In genomic region chr4:6781561-6781960, GRCh38 we compare ENCODE assay signal across 8 cellular contexts. TPM values are rescaled to one million over a fixed set of nuclear protein-coding genes. Genes with fewer than 3 reads are reported as not detected.
DNase-seq lines count a peak whose midpoint lies in the region; ATAC-seq and TF ChIP-seq lines count a peak whose summit lies in the region.

No MANE protein-coding gene starts in this region.

- no peaks in the 10 kb centered on the region for H3K9me3 Mint-ChIP-seq in GM23338

- H2AFZ ChIP-seq in GM23338 (peak overlapping the region; percentile 75; the same call in 1 of the 2 replicates), SU-DHL-6 (ENCODE audit: low read depth, low read length, severe bottlenecking) (peak overlapping the region; percentile 52)

- DNase-seq in GM23338 (ENCODE audit: low spot score) (no peak), globus pallidus (ENCODE audit: low spot score) (peak; percentile 27), gastrocnemius medialis (no peak), dermis blood vessel endothelial cell (no peak), Kasumi-1 (lab: John Stamatoyannopoulos, UW) (no peak)

- H3K79me2 ChIP-seq in GM23338 (replicated peaks; ENCODE audit: insufficient read depth), result peaks cover 29% of the 10 kb centered on the region
- peaks cover 21% of the 10 kb centered on the region for H3K79me2 ChIP-seq in SU-DHL-6 (ENCODE audit: insufficient read depth, low read length)

- peaks cover 29% of the 10 kb centered on the region for H4K20me1 ChIP-seq in GM23338 (replicated peaks; ENCODE audit: insufficient read depth)
- peaks cover 9% of the 10 kb centered on the region; the same call in 1 of the 2 replicates for H4K20me1 ChIP-seq in SU-DHL-6 (ENCODE audit: low read depth, low read length)

- peaks cover 21% of the 10 kb centered on the region for H3F3A ChIP-seq in GM23338 (replicated peaks; ENCODE audit: low read depth)
- H3F3A ChIP-seq in SU-DHL-6 (ENCODE audit: insufficient read depth), result peaks cover 13% of the 10 kb centered on the region

- no peak for ATAC-seq in GM23338
- no peak for ATAC-seq in gastrocnemius medialis
- no peak for ATAC-seq in HG03097 (IDR thresholded peaks at IDR 0.05; ENCODE audit: low FRiP score, unreplicated experiment)
- ATAC-seq in GM21825 (IDR thresholded peaks at IDR 0.05; ENCODE audit: unreplicated experiment), result no peak

- H3K4me2 ChIP-seq in GM23338 (peak overlapping the region; percentile 74), SU-DHL-6 (ENCODE audit: low read depth, low read length, poor library complexity, severe bottlenecking) (peak overlapping the region; percentile 57)

- H3K4me1 ChIP-seq in GM23338 (ENCODE audit: insufficient read depth), result peaks cover 32% of the 10 kb centered on the region
- H3K4me1 ChIP-seq in gastrocnemius medialis, result peaks cover 42 to 47% of the 10 kb centered on the region in 2 donors

- H3K4me3 ChIP-seq in GM23338 (peak overlapping the region; percentile 56), SU-DHL-6 (ENCODE audit: insufficient read depth, low read length, poor library complexity, severe bottlenecking) (peak overlapping the region; percentile 62), gastrocnemius medialis (peak overlapping the region; percentile 54 to 98 (median 70))

- H3K36me3 ChIP-seq in GM23338 (ENCODE audit: insufficient read depth), result no peaks in the 10 kb centered on the region
- H3K36me3 ChIP-seq in SU-DHL-6 (ENCODE audit: low read length), result no peaks in the 10 kb centered on the region
- H3K36me3 ChIP-seq in gastrocnemius medialis, result no peaks in the 10 kb centered on the region

- peaks cover 2% of the 10 kb centered on the region for H3K27me3 Mint-ChIP-seq in GM23338 (ENCODE audit: insufficient read depth, low read depth, poor library complexity)

- intact Hi-C loops in gastrocnemius medialis (cut with DNase I; ENCODE audit: low total_unique reads), result loop anchor here (5.0 kb wide), 3 partner anchors 76 to 286 kb away; partner anchors contain the start of genes GRPEL1 and MRFAP1

- H3K4me3 Mint-ChIP-seq in GM23338, result peak overlapping the region; percentile 64

- H3K9me2 ChIP-seq in GM23338 (ENCODE audit: insufficient read depth), result no peaks in the 10 kb centered on the region
- no peaks in the 10 kb centered on the region for H3K9me2 ChIP-seq in SU-DHL-6 (replicated peaks; ENCODE audit: insufficient read depth, low read length)

- peaks cover 6% of the 10 kb centered on the region; the same call in 1 of the 2 replicates for H3K27me3 ChIP-seq in GM23338 (ENCODE audit: insufficient read depth)
- no peaks in the 10 kb centered on the region for H3K27me3 ChIP-seq in SU-DHL-6 (ENCODE audit: low read length)
- H3K27me3 ChIP-seq in gastrocnemius medialis, result no peaks in the 10 kb centered on the region

- no peak for TF ChIP-seq POLR2A in gastrocnemius medialis (IDR thresholded peaks at IDR 0.05)

- H3K4me1 Mint-ChIP-seq in GM23338, result peaks cover 44% of the 10 kb centered on the region

- in situ Hi-C loops in gastrocnemius medialis (cut with MboI; ENCODE audit: low sequenced_read_pairs in 4 of 4), result loop anchor here in 1 of 4 donors (10.0 kb wide), 1 partner anchor 73 kb away; no protein-coding TSS in a partner anchor

- H3K9me3 ChIP-seq in SU-DHL-6 (ENCODE audit: insufficient read depth, low read length) (no peaks in the 10 kb centered on the region), gastrocnemius medialis (no peaks in the 10 kb centered on the region)

- TF ChIP-seq CTCF in GM23338 (conservative IDR thresholded peaks at IDR 0.05; ENCODE audit: low read depth in 2 of 2) (no peak), SU-DHL-6 (IDR thresholded peaks at IDR 0.05; ENCODE audit: insufficient read depth, low read length, poor library complexity, severe bottlenecking) (no peak), gastrocnemius medialis (IDR thresholded peaks at IDR 0.05 in 4 of 5, conservative IDR thresholded peaks at IDR 0.05 in 1 of 5) (no peak)

- H3K27ac ChIP-seq in GM23338 (ENCODE audit: low read depth) (no peak overlapping the region), SU-DHL-6 (ENCODE audit: low read depth, low read length) (no peak overlapping the region), gastrocnemius medialis (peak overlapping the region; percentile 82 to 100 (median 96))

- peak overlapping the region; percentile 99 for H3K9ac ChIP-seq in SU-DHL-6 (ENCODE audit: low read length)

- no peak overlapping the region for H3K27ac Mint-ChIP-seq in GM23338

- no peaks in the 10 kb centered on the region; the same call in 2 of the 3 replicates for H3K36me3 Mint-ChIP-seq in GM23338 (ENCODE audit: low read depth)

TF ChIP-seq in GM23338, 12 proteins besides CTCF, POLR2A, EP300 and RAD21 (continues in another document):
- TF ChIP-seq STAT1 (IDR thresholded peaks at IDR 0.05; ENCODE audit: unreplicated experiment), result no peak
- no peak for TF ChIP-seq EZH2phosphoT487 (IDR thresholded peaks at IDR 0.05; ENCODE audit: unreplicated experiment)
- TF ChIP-seq ZNF114 (CRISPR knock-in tag; IDR thresholded peaks at IDR 0.05), result no peak
- TF ChIP-seq JUNB (IDR thresholded peaks at IDR 0.05; ENCODE audit: unreplicated experiment), result no peak
- no peak for TF ChIP-seq REST (IDR thresholded peaks at IDR 0.05; ENCODE audit: unreplicated experiment)
- no peak for TF ChIP-seq ZNF331 (CRISPR knock-in tag; IDR thresholded peaks at IDR 0.05; ENCODE audit: low read depth)

RNA-seq across cellular contexts. Expression of gene KIAA0232, which starts 1.0 kb away (rescaled TPM):
- 34.9 and 45.1 TPM in 2 replicates for total RNA-seq in GM23338 (2014; rRNA removed; shearing (Covaris generic))
- 12.3 and 14.3 TPM in 2 replicates for polyA plus RNA-seq in GM23338 (2016; fragmentation: Nextera tagmentation; extraction: Ambion mirVana)
- 10 to 100 TPM; 39.1 to 66.4 (median 60.4) TPM for total RNA-seq in gastrocnemius medialis
- 16.7 and 20.1 TPM in 2 replicates for total RNA-seq in dermis blood vessel endothelial cell

Comparison
In these comparisons a context has a peak if more than half of its experiments do, and no peak if none do; other contexts are left out.
1. H3K27ac ChIP-seq: peak in gastrocnemius medialis (4 of 4); none in GM23338 (single experiment) and SU-DHL-6 (single experiment).
2. Peak in every context shown above with its lines, with median percentiles within 50 percentile points of each other: H3K4me3 ChIP-seq.